ENCODE assay signal across 8 cellular contexts in genomic region chr4:75724066-75724866, GRCh38. TPM values are rescaled to one million over a fixed set of nuclear protein-coding genes. Genes with fewer than 3 reads are reported as not detected.
DNase-seq lines count a peak whose midpoint lies in the region; ATAC-seq, FAIRE-seq and TF ChIP-seq lines count a peak whose summit lies in the region.

TSS of gene USO1 (plus strand) at chr4:75724577. CDS start at chr4:75724820, 243 bp downstream.

- peak within 1 kb of the TSS; percentile 92 for H2AFZ ChIP-seq in Loucy (ENCODE audit: low read length)

- no peaks in the 10 kb centered on the region for H3K27me3 Mint-ChIP-seq in natural killer cell treated with Interleukin-12 subunit alpha and Interleukin-12 subunit beta and Interleukin-15 and Interleukin-18, amount 100 ng/mL, for 72 hours

- peak within 1 kb of the TSS; percentile 99 for H3K4me3 Mint-ChIP-seq in natural killer cell treated with Interleukin-12 subunit alpha and Interleukin-12 subunit beta and Interleukin-15 and Interleukin-18, amount 100 ng/mL, for 72 hours

- no peaks in the 10 kb centered on the region for H3K27me3 ChIP-seq in H7 (ENCODE audit: control insufficient read depth, insufficient read depth, low read length)
- H3K27me3 ChIP-seq in Loucy (ENCODE audit: insufficient read depth, low read length, poor library complexity, severe bottlenecking) = no peaks in the 10 kb centered on the region

- peaks cover 52% of the 10 kb centered on the region for H3K4me1 ChIP-seq in Loucy (ENCODE audit: insufficient read depth, low read length, poor library complexity, severe bottlenecking)

- no peaks in the 10 kb centered on the region for H3K9me3 Mint-ChIP-seq in natural killer cell treated with Interleukin-12 subunit alpha and Interleukin-12 subunit beta and Interleukin-15 and Interleukin-18, amount 100 ng/mL, for 72 hours

- H3K79me2 ChIP-seq in Loucy (ENCODE audit: insufficient read depth, low read length) = peaks cover 75% of the 10 kb centered on the region

- no peaks in the 10 kb centered on the region for H3K36me3 Mint-ChIP-seq in natural killer cell treated with Interleukin-12 subunit alpha and Interleukin-12 subunit beta and Interleukin-15 and Interleukin-18, amount 100 ng/mL, for 72 hours

- H3K4me1 Mint-ChIP-seq in natural killer cell treated with Interleukin-12 subunit alpha and Interleukin-12 subunit beta and Interleukin-15 and Interleukin-18, amount 100 ng/mL, for 72 hours (ENCODE audit: low read depth in 2 of 2) = peaks cover 39 to 44% of the 10 kb centered on the region in 2 donors

- no peaks in the 10 kb centered on the region for H3K9me3 ChIP-seq in Loucy (ENCODE audit: insufficient read depth, low read depth, low read length)

- peak within 1 kb of the TSS; percentile 86 for H3K9ac ChIP-seq in Loucy (ENCODE audit: low read depth, low read length, poor library complexity, severe bottlenecking)

- DNase-seq in H7 (peak; percentile 95), fibroblast of peridontal ligament (ENCODE audit: extremely low read depth) (peak; percentile 98)
- DNase-seq in activated T-helper 9 cell treated with anti-CD3 and anti-CD28 coated beads, Interleukin-2, amount 50 U/mL, for 16 hours (ENCODE audit: low read depth) = peak; percentile 98
- DNase-seq in natural killer cell treated with Interleukin-12 subunit alpha and Interleukin-12 subunit beta and Interleukin-15 and Interleukin-18, amount 100 ng/mL, for 72 hours (ENCODE audit: low spot score) = peak; percentile 99
- peak; percentile 99 for DNase-seq in stimulated activated naive CD8-positive, alpha-beta T cell treated with anti-CD3 and anti-CD28 coated beads, Interleukin-15, Interleukin-2, amounts not matched to agents 100 U/mL and 50 U/mL, for 24 hours

- H4K20me1 ChIP-seq in Loucy (ENCODE audit: insufficient read depth, low read length, poor library complexity, severe bottlenecking) = peaks cover 25% of the 10 kb centered on the region

- H3K4me3 ChIP-seq in H7 (ENCODE audit: insufficient read depth, low read depth, low read length) (peak within 1 kb of the TSS; percentile 98), Loucy (ENCODE audit: low read length, poor library complexity, severe bottlenecking) (peak within 1 kb of the TSS; percentile 74)

- FAIRE-seq in G401.6 (lab: Jason Lieb, UNC) = peak; percentile 97

- peak; percentile 91 for TF ChIP-seq POLR2A in Raji (IDR thresholded peaks at IDR 0.05; ENCODE audit: insufficient read depth, low read depth, low read length)

- peak within 1 kb of the TSS; percentile 96 for H3K4me2 ChIP-seq in Loucy (ENCODE audit: low read depth, low read length, poor library complexity, severe bottlenecking)

- peak; percentile 98 for ATAC-seq in natural killer cell treated with Interleukin-12 subunit alpha and Interleukin-12 subunit beta and Interleukin-15 and Interleukin-18, amount 100 ng/mL, for 72 hours
- ATAC-seq in stimulated activated naive CD8-positive, alpha-beta T cell treated with anti-CD3 and anti-CD28 coated beads, Interleukin-15, Interleukin-2, amounts not matched to agents 100 U/mL and 50 U/mL, for 24 hours = peak; percentile 95

- no peaks in the 10 kb centered on the region for H3F3A ChIP-seq in Loucy (ENCODE audit: low read depth)

- H3K9me2 ChIP-seq in Loucy (replicated peaks; ENCODE audit: low read depth, low read length) = no peaks in the 10 kb centered on the region

- H3K36me3 ChIP-seq in H7 (replicated peaks; ENCODE audit: control insufficient read depth, insufficient read depth, low read length) (no peaks in the 10 kb centered on the region; the same call in 1 of the 2 replicates), Loucy (ENCODE audit: insufficient read depth, low read length) (no peaks in the 10 kb centered on the region)

- TF ChIP-seq CTCF in Loucy (conservative IDR thresholded peaks at IDR 0.05; ENCODE audit: low read length) = peak; percentile 91

- H3K27ac Mint-ChIP-seq in natural killer cell treated with Interleukin-12 subunit alpha and Interleukin-12 subunit beta and Interleukin-15 and Interleukin-18, amount 100 ng/mL, for 72 hours = peak within 1 kb of the TSS; percentile 99 to 100

RNA-seq across cellular contexts. Expression of gene USO1, which starts in this region (rescaled TPM):
- total RNA-seq in H7 (2014; rRNA removed; shearing (Covaris generic)) = 136 and 185 TPM in 2 replicates
- total RNA-seq in natural killer cell treated with Interleukin-12 subunit alpha and Interleukin-12 subunit beta and Interleukin-15 and Interleukin-18, amount 100 ng/mL, for 72 hours = 10 to 100 TPM; 49.6 to 59.4 TPM

Comparison
In these comparisons a context has a peak if more than half of its experiments do, and no peak if none do; other contexts are left out.
1. Peak in every context shown above with its lines: DNase-seq, ATAC-seq and H3K4me3 ChIP-seq.